Comparison of ENCODE assay signal across 9 cellular contexts in the genomic region with DNA sequence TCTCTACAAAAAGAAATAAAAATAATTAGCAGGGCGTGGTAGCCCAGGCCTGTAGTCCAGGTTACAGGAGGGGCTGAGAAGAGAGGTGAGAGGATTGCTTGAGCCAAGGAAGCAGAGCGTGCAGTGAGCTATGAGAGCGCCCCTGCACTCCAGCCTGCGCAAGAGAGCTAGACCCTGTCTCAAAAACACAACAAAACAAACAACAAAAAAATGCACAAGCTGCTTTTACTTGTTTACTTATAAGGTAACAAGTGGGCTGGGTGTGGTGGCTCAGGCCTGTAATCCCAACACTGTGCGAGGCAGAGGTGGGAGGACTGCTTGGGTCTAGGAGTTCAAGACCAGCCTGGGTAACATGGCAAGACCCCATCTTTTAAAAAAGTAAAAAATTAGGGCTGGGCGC. TPM values are rescaled to one million over a fixed set of nuclear protein-coding genes. Genes with fewer than 3 reads are reported as not detected.
A peak's percentile ranks its signal among the peaks of the same experiment; 100 is the strongest.
DNase-seq lines count a peak whose midpoint lies in the region; ATAC-seq and TF ChIP-seq lines count a peak whose summit lies in the region.
"Had no signal": no experiment of that assay in that cellular context is flagged by ENCODE, and none has a peak within 500 bp of the region (broad histone marks: within the 10 kb centered on the region; RNA-seq: fewer than 3 reads in every experiment).

No MANE protein-coding gene starts in this region.

- peak overlapping the region; percentile 99 for H3K4me3 ChIP-seq in CD4-positive, CD25-positive, alpha-beta regulatory T cell (ENCODE audit: low read depth, low read length)
- no peak overlapping the region for H3K4me3 ChIP-seq in PC-9

- DNase-seq in CD4-positive, CD25-positive, alpha-beta regulatory T cell, result peak in 1 of 3 donors; percentile 58
- no peak for DNase-seq in MCF 10A (ENCODE audit: unreplicated experiment)
- no peak for DNase-seq in nephron progenitor cell
- DNase-seq in GM10248 (ENCODE audit: extremely low spot score), result no peak
- DNase-seq in PC-9, result no peak
- DNase-seq in GM20000 (ENCODE audit: low spot score), result no peak
- no peak for DNase-seq in EL
- DNase-seq: NCI-H1694 treated with DMSO at 0.1 percent for 48 hours had no signal

- peak overlapping the region; percentile 92 for H3K27ac ChIP-seq in CD4-positive, CD25-positive, alpha-beta regulatory T cell (ENCODE audit: insufficient read depth, low read length, poor library complexity, severe bottlenecking)
- H3K27ac ChIP-seq in KOPT-K1 (ENCODE audit: low read depth, low read length, poor library complexity, severe bottlenecking) (peak overlapping the region; percentile 85), PC-9 (no peak overlapping the region)

- H4K20me1 ChIP-seq in PC-9 (ENCODE audit: insufficient read depth), result no peaks in the 10 kb centered on the region

- no peak for ATAC-seq in CD4-positive, CD25-positive, alpha-beta regulatory T cell (ENCODE audit: low read depth in 2 of 2)

- H3F3A ChIP-seq in PC-9 (ENCODE audit: insufficient read depth, low read depth), result peaks cover 12% of the 10 kb centered on the region; the same call in 1 of the 2 replicates

- H3K79me2 ChIP-seq in PC-9 (ENCODE audit: low read depth), result no peaks in the 10 kb centered on the region

- H3K27me3 Mint-ChIP-seq in CD4-positive, CD25-positive, alpha-beta regulatory T cell, result peaks cover 5% of the 10 kb centered on the region
- H3K27me3 Mint-ChIP-seq in MCF 10A (ENCODE audit: insufficient read depth, unreplicated experiment), result no peaks in the 10 kb centered on the region
- no peaks in the 10 kb centered on the region for H3K27me3 Mint-ChIP-seq in nephron progenitor cell (ENCODE audit: low read depth, poor library complexity)

- CTCF ChIA-PET in MCF 10A (lab: Yijun Ruan, JAX) (interaction anchor here (0.6 to 1.1 kb wide), 2 partner anchors 21 to 45 kb away, joined by 3 to 5 read pairs; no protein-coding TSS in a partner anchor), GM10248 (lab: Yijun Ruan, JAX) (interaction anchor here (1.0 to 3.4 kb wide), 6 partner anchors 9 to 43 kb away, joined by 3 to 12 read pairs (median 4); no protein-coding TSS in a partner anchor), PC-9 (lab: Charles Lee) (interaction anchor here (0.5 kb wide), 1 partner anchor 185 kb away, joined by 7 read pairs; no protein-coding TSS in a partner anchor)

- H3K27me3 ChIP-seq in CD4-positive, CD25-positive, alpha-beta regulatory T cell (ENCODE audit: control insufficient read depth, insufficient read depth, low read length), result no peaks in the 10 kb centered on the region
- H3K27me3 ChIP-seq in PC-9 (ENCODE audit: insufficient read depth, low read depth), result no peaks in the 10 kb centered on the region

- H3K36me3 ChIP-seq in CD4-positive, CD25-positive, alpha-beta regulatory T cell (ENCODE audit: control insufficient read depth, insufficient read depth, low read length), result no peaks in the 10 kb centered on the region
- H3K36me3 ChIP-seq in KOPT-K1 (ENCODE audit: insufficient read depth, low read length) (no peaks in the 10 kb centered on the region), PC-9 (ENCODE audit: low read depth) (no peaks in the 10 kb centered on the region)

- peaks cover 9% of the 10 kb centered on the region for H3K36me3 Mint-ChIP-seq in CD4-positive, CD25-positive, alpha-beta regulatory T cell
- H3K36me3 Mint-ChIP-seq in MCF 10A (ENCODE audit: insufficient read depth, unreplicated experiment) (no peaks in the 10 kb centered on the region), nephron progenitor cell (ENCODE audit: low read depth) (no peaks in the 10 kb centered on the region)

- POLR2A ChIA-PET in MCF 10A (lab: Yijun Ruan, JAX) (interaction anchor here (0.6 to 2.6 kb wide), 10 partner anchors 12 to 82 kb away, joined by 3 to 16 read pairs (median 4); no protein-coding TSS in a partner anchor), GM10248 (lab: Yijun Ruan, JAX) (interaction anchor here (0.6 to 1.3 kb wide), 4 partner anchors 9 to 420 kb away, joined by 3 to 11 read pairs (median 3); partner anchors contain the start of gene SOCS3), PC-9 (lab: Charles Lee; ENCODE audit: unreplicated experiment) (no interaction called here)

- no peaks in the 10 kb centered on the region for H3K9me3 Mint-ChIP-seq in CD4-positive, CD25-positive, alpha-beta regulatory T cell
- no peaks in the 10 kb centered on the region for H3K9me3 Mint-ChIP-seq in MCF 10A (ENCODE audit: unreplicated experiment)
- H3K9me3 Mint-ChIP-seq in nephron progenitor cell, result no peaks in the 10 kb centered on the region

- H3K4me1 ChIP-seq in CD4-positive, CD25-positive, alpha-beta regulatory T cell (ENCODE audit: control insufficient read depth, insufficient read depth, low read length, poor library complexity, severe bottlenecking), result peaks cover 63% of the 10 kb centered on the region
- H3K4me1 ChIP-seq in PC-9 (replicated peaks; ENCODE audit: insufficient read depth), result no peaks in the 10 kb centered on the region

- H2AFZ ChIP-seq in PC-9, result no peak overlapping the region

- no peaks in the 10 kb centered on the region for H3K9me2 ChIP-seq in PC-9 (ENCODE audit: insufficient read depth)

- intact Hi-C loops in MCF 10A (cut with micrococcal nuclease) (no loop called here), PC-9 (cut with micrococcal nuclease; ENCODE audit: unreplicated experiment) (no loop called here)

- BruUV-seq in MCF 10A (replicated peaks; lab: Mats Ljungman, UMichigan) (no TSS peak), PC-9 (replicated peaks; lab: Mats Ljungman, UMichigan) (no TSS peak)

- no peak overlapping the region for H3K4me2 ChIP-seq in PC-9

- H3K4me3 Mint-ChIP-seq in CD4-positive, CD25-positive, alpha-beta regulatory T cell, result peak overlapping the region; percentile 90 to 98 (median 92)
- peak overlapping the region; percentile 79 for H3K4me3 Mint-ChIP-seq in MCF 10A (ENCODE audit: unreplicated experiment)
- H3K4me3 Mint-ChIP-seq in nephron progenitor cell, result peak overlapping the region; percentile 71

- H3K4me1 Mint-ChIP-seq in CD4-positive, CD25-positive, alpha-beta regulatory T cell, result peaks cover 2 to 58% (median 32%) of the 10 kb centered on the region in 4 donors
- H3K4me1 Mint-ChIP-seq in MCF 10A (ENCODE audit: insufficient read depth, unreplicated experiment) (peaks cover 14% of the 10 kb centered on the region), nephron progenitor cell (peaks cover 30% of the 10 kb centered on the region)

- no peaks in the 10 kb centered on the region for H3K9me3 ChIP-seq in CD4-positive, CD25-positive, alpha-beta regulatory T cell (ENCODE audit: control insufficient read depth in 2 of 2, low read length in 2 of 2)
- H3K9me3 ChIP-seq in KOPT-K1 (ENCODE audit: insufficient read depth, low read length, poor library complexity, severe bottlenecking) (no peaks in the 10 kb centered on the region), PC-9 (ENCODE audit: insufficient read depth, low read depth) (no peaks in the 10 kb centered on the region)

- TF ChIP-seq CTCF in MCF 10A (IDR thresholded peaks at IDR 0.05; ENCODE audit: unreplicated experiment) (no peak), nephron progenitor cell (IDR thresholded peaks at IDR 0.05) (no peak), GM10248 (IDR thresholded peaks at IDR 0.05; ENCODE audit: control extremely low read depth, extremely low read depth, low read depth, missing control alignments) (no peak), PC-9 (conservative IDR thresholded peaks at IDR 0.05) (no peak), GM20000 (IDR thresholded peaks at IDR 0.05; ENCODE audit: extremely low read depth, missing control alignments) (no peak)

- H3K27ac Mint-ChIP-seq in CD4-positive, CD25-positive, alpha-beta regulatory T cell, result peak overlapping the region; percentile 96 to 100 (median 97)
- peak overlapping the region; percentile 86 for H3K27ac Mint-ChIP-seq in MCF 10A (ENCODE audit: low read depth, unreplicated experiment)
- no peak overlapping the region for H3K27ac Mint-ChIP-seq in nephron progenitor cell

RNA-seq across cellular contexts. Expression of gene CYTH1, which starts 1.7 kb away (rescaled TPM):
- total RNA-seq in CD4-positive, CD25-positive, alpha-beta regulatory T cell, result 487 TPM
- polyA plus RNA-seq in CD4-positive, CD25-positive, alpha-beta regulatory T cell, result 100 to 1,000 TPM; 202 to 214 (median 206) TPM
- total RNA-seq in MCF 10A (2022) (32.8 and 38.5 TPM in 2 replicates), PC-9 (2021) (40.3 and 41.0 TPM in 2 replicates)

Comparison
In these comparisons a context has a peak if more than half of its experiments do, and no peak if none do; other contexts are left out.
1. RNA of gene CYTH1, which starts 1.7 kb away (total RNA-seq): 487 TPM in CD4-positive, CD25-positive, alpha-beta regulatory T cell (single experiment); 40.3 to 41.0 TPM in PC-9 and 32.8 to 38.5 TPM in MCF 10A; every median in the first group is over 10 times any median in the second.
2. Peak in every context shown above with its lines, with median percentiles within 50 percentile points of each other: H3K4me3 Mint-ChIP-seq.